ENCODE assay signal across 23 cellular contexts in genomic region chr12:92601680-92602079, GRCh38.
DNase-seq lines count a peak whose midpoint lies in the region; ATAC-seq, FAIRE-seq and TF ChIP-seq lines count a peak whose summit lies in the region.
"Had no signal": no experiment of that assay in that cellular context is flagged by ENCODE, and none has a peak within 500 bp of the region (broad histone marks: within the 10 kb centered on the region; RNA-seq: fewer than 3 reads in every experiment).

No MANE protein-coding gene starts in this region.

- FAIRE-seq in kidney (lab: Jason Lieb, UNC) (no peak), urothelium cell line (lab: Jason Lieb, UNC) (no peak)
- FAIRE-seq: endometrium had no signal

- H3K4me1 ChIP-seq in kidney (ENCODE audit: control insufficient read depth in 1 of 2, insufficient read depth in 1 of 2, low read depth in 1 of 2, low read length in 2 of 2) = no peaks in the 10 kb centered on the region

- no peaks in the 10 kb centered on the region for H3K36me3 ChIP-seq in kidney (ENCODE audit: control insufficient read depth in 1 of 2, insufficient read depth in 2 of 2, low read length in 2 of 2)
- H3K36me3 ChIP-seq: neutrophil had no signal

- no peak overlapping the region for H3K9ac ChIP-seq in kidney (ENCODE audit: low read length in 2 of 2)
- H3K9ac ChIP-seq: BLaER1 treated with 17β-estradiol and CSF1 and Interleukin-3, amounts not matched to agents 10 nM and 100 nM had no signal

- H3K9me3 Mint-ChIP-seq in activated naive CD8-positive, alpha-beta T cell treated with anti-CD3 and anti-CD28 coated beads, Interleukin-2, amount 10 ng/mL, durations not matched to agents 7 days and 5 days = peaks cover 34% of the 10 kb centered on the region
- H3K9me3 Mint-ChIP-seq in activated naive CD8-positive, alpha-beta T cell treated with anti-CD3 and anti-CD28 coated beads for 36 hours = peaks cover 28% of the 10 kb centered on the region

- intact Hi-C loops in kidney (cut with DNase I) = no loop called here
- intact Hi-C loops in posterior vena cava (cut with DNase I) = no loop called here

- no peaks in the 10 kb centered on the region for H3K9me3 ChIP-seq in T-helper 17 cell (ENCODE audit: control insufficient read depth, low read length, poor library complexity, severe bottlenecking)
- peaks cover 0 to 4% of the 10 kb centered on the region in 2 donors for H3K9me3 ChIP-seq in kidney (ENCODE audit: control insufficient read depth in 1 of 2, low read length in 2 of 2)
- H3K9me3 ChIP-seq: neutrophil had no signal

- POLR2A ChIA-PET in activated naive CD8-positive, alpha-beta T cell treated with anti-CD3 and anti-CD28 coated beads, Interleukin-2, amount 10 ng/mL, durations not matched to agents 7 days and 5 days (lab: Charles Lee) = no interaction called here

- no peaks in the 10 kb centered on the region for H3K27me3 Mint-ChIP-seq in activated naive CD8-positive, alpha-beta T cell treated with anti-CD3 and anti-CD28 coated beads, Interleukin-2, amount 10 ng/mL, durations not matched to agents 7 days and 5 days
- no peaks in the 10 kb centered on the region for H3K27me3 Mint-ChIP-seq in activated naive CD8-positive, alpha-beta T cell treated with anti-CD3 and anti-CD28 coated beads for 36 hours
- H3K27me3 Mint-ChIP-seq in T-helper 17 cell = no peaks in the 10 kb centered on the region
- H3K27me3 Mint-ChIP-seq: activated CD4-positive, alpha-beta memory T cell treated with anti-CD3 and anti-CD28 coated beads, Interleukin-2, amount 10 ng/mL, durations not matched to agents 7 days and 5 days had no signal

- peaks cover 3% of the 10 kb centered on the region for H3K4me1 Mint-ChIP-seq in activated naive CD8-positive, alpha-beta T cell treated with anti-CD3 and anti-CD28 coated beads, Interleukin-2, amount 10 ng/mL, durations not matched to agents 7 days and 5 days
- peaks cover 23% of the 10 kb centered on the region for H3K4me1 Mint-ChIP-seq in activated naive CD8-positive, alpha-beta T cell treated with anti-CD3 and anti-CD28 coated beads for 36 hours
- H3K4me1 Mint-ChIP-seq in T-helper 17 cell = no peaks in the 10 kb centered on the region

- no peak overlapping the region for H3K4me3 Mint-ChIP-seq in activated naive CD8-positive, alpha-beta T cell treated with anti-CD3 and anti-CD28 coated beads, Interleukin-2, amount 10 ng/mL, durations not matched to agents 7 days and 5 days
- no peak overlapping the region for H3K4me3 Mint-ChIP-seq in activated naive CD8-positive, alpha-beta T cell treated with anti-CD3 and anti-CD28 coated beads for 36 hours
- no peak overlapping the region for H3K4me3 Mint-ChIP-seq in T-helper 17 cell
- H3K4me3 Mint-ChIP-seq: activated CD4-positive, alpha-beta memory T cell treated with anti-CD3 and anti-CD28 coated beads, Interleukin-2, amount 10 ng/mL, durations not matched to agents 7 days and 5 days had no signal

- H3K4me3 ChIP-seq in kidney (ENCODE audit: low read length in 2 of 2) = no peak overlapping the region
- H3K4me3 ChIP-seq: BLaER1 treated with 17β-estradiol and CSF1 and Interleukin-3, amounts not matched to agents 10 nM and 100 nM; lung had no signal

- H3K27ac ChIP-seq in epithelial cell of prostate (peak overlapping the region; percentile 96), kidney (ENCODE audit: low read depth in 2 of 2, low read length in 2 of 2) (no peak overlapping the region)
- H3K27ac ChIP-seq: HL-60, neutrophil had no signal

- peak overlapping the region; percentile 29 for H3K27ac Mint-ChIP-seq in activated naive CD8-positive, alpha-beta T cell treated with anti-CD3 and anti-CD28 coated beads, Interleukin-2, amount 10 ng/mL, durations not matched to agents 7 days and 5 days
- H3K27ac Mint-ChIP-seq in activated naive CD8-positive, alpha-beta T cell treated with anti-CD3 and anti-CD28 coated beads for 36 hours = no peak overlapping the region
- peak overlapping the region; percentile 3 for H3K27ac Mint-ChIP-seq in T-helper 17 cell
- H3K27ac Mint-ChIP-seq: activated CD4-positive, alpha-beta memory T cell treated with anti-CD3 and anti-CD28 coated beads, Interleukin-2, amount 10 ng/mL, durations not matched to agents 7 days and 5 days had no signal

- DNase-seq in activated naive CD8-positive, alpha-beta T cell treated with anti-CD3 and anti-CD28 coated beads, Interleukin-2, amount 10 ng/mL, durations not matched to agents 7 days and 5 days = no peak
- DNase-seq in activated naive CD8-positive, alpha-beta T cell treated with anti-CD3 and anti-CD28 coated beads for 36 hours = no peak
- no peak for DNase-seq in T-helper 17 cell
- no peak for DNase-seq in epithelial cell of prostate (ENCODE audit: low read depth, low spot score)
- no peak for DNase-seq in kidney
- no peak for DNase-seq in NCI-H1436 (lab: John Stamatoyannopoulos, UW)
- no peak for DNase-seq in posterior vena cava (ENCODE audit: low spot score)
- DNase-seq in urothelium cell line (ENCODE audit: low spot score) = no peak
- DNase-seq: activated CD4-positive, alpha-beta memory T cell treated with anti-CD3 and anti-CD28 coated beads, Interleukin-2, amount 10 ng/mL, durations not matched to agents 7 days and 5 days; activated CD4-positive, CD25-positive, alpha-beta regulatory T cell; activated gamma-delta T cell; activated T-cell treated with anti-CD3 and anti-CD28 coated beads for 4 hours; amniotic stem cell; kidney glomerular epithelial cell; NCI-H1105; NCI-H2029 treated with DMSO at 0.1 percent for 48 hours; NCI-H226 had no signal

- no peak for TF ChIP-seq CTCF in kidney (IDR thresholded peaks at IDR 0.05; ENCODE audit: borderline replicate concordance, extremely low read depth, insufficient read depth)

- ATAC-seq in activated naive CD8-positive, alpha-beta T cell treated with anti-CD3 and anti-CD28 coated beads, Interleukin-2, amount 10 ng/mL, durations not matched to agents 7 days and 5 days (ENCODE audit: low read depth) = no peak
- no peak for ATAC-seq in T-helper 17 cell
- ATAC-seq: HCT116 had no signal

- peaks cover 20% of the 10 kb centered on the region for H3K36me3 Mint-ChIP-seq in activated naive CD8-positive, alpha-beta T cell treated with anti-CD3 and anti-CD28 coated beads, Interleukin-2, amount 10 ng/mL, durations not matched to agents 7 days and 5 days
- peaks cover 18% of the 10 kb centered on the region for H3K36me3 Mint-ChIP-seq in activated naive CD8-positive, alpha-beta T cell treated with anti-CD3 and anti-CD28 coated beads for 36 hours
- peaks cover 4% of the 10 kb centered on the region for H3K36me3 Mint-ChIP-seq in T-helper 17 cell (ENCODE audit: low read depth)
